Comparison of ENCODE assay signal across 1 cellular context in genomic region chr17:41959336-41960095, GRCh38.
TF ChIP-seq lines count a peak whose summit lies in the region.

No MANE protein-coding gene starts in this region.

TF ChIP-seq in HepG2, 621 proteins besides CTCF, POLR2A, EP300 and RAD21 (continued from another document and continues in another):
- TF ChIP-seq ZBTB2 (CRISPR knock-in tag; IDR thresholded peaks at IDR 0.05; ENCODE audit: low read depth) (no peak), PBX3 (CRISPR knock-in tag; IDR thresholded peaks at IDR 0.05; ENCODE audit: borderline replicate concordance) (no peak), ZNF543 (CRISPR knock-in tag; IDR thresholded peaks at IDR 0.05) (0 out of 2 replicates have a peak, but pooled peaks have one; percentile 12), PLRG1 (conservative IDR thresholded peaks at IDR 0.05) (no peak), CSRNP1 (CRISPR knock-in tag; IDR thresholded peaks at IDR 0.05) (peak; percentile 61), RARG (CRISPR knock-in tag; IDR thresholded peaks at IDR 0.05; ENCODE audit: low read depth) (no peak), GPBP1L1 (CRISPR knock-in tag; IDR thresholded peaks at IDR 0.05) (no peak), ZNF790 (CRISPR knock-in tag; IDR thresholded peaks at IDR 0.05; ENCODE audit: borderline replicate concordance) (no peak), ZNF264 (CRISPR knock-in tag; IDR thresholded peaks at IDR 0.05) (no peak), KLF11 (CRISPR knock-in tag; IDR thresholded peaks at IDR 0.05) (no peak), ZNF451 (CRISPR knock-in tag; IDR thresholded peaks at IDR 0.05) (no peak; the same call in 1 of the 2 replicates), ZNF546 (CRISPR knock-in tag; conservative IDR thresholded peaks at IDR 0.05) (peak; percentile 65; the same call in 1 of the 2 replicates), ZNF460 (CRISPR knock-in tag; IDR thresholded peaks at IDR 0.05; ENCODE audit: borderline replicate concordance) (no peak), ZNF350 (CRISPR knock-in tag; IDR thresholded peaks at IDR 0.05; ENCODE audit: borderline replicate concordance, low read depth) (peak; percentile 56; the same call in 1 of the 2 replicates), ZBTB34 (CRISPR knock-in tag; IDR thresholded peaks at IDR 0.05) (no peak), TCF7L2 (IDR thresholded peaks at IDR 0.05; ENCODE audit: low read depth, low read length) (no peak), ARNTL (CRISPR knock-in tag; IDR thresholded peaks at IDR 0.05) (no peak), RFXAP (CRISPR knock-in tag; IDR thresholded peaks at IDR 0.05; ENCODE audit: borderline replicate concordance) (peak; percentile 32; the same call in 1 of the 2 replicates), ZFP91 (CRISPR knock-in tag; IDR thresholded peaks at IDR 0.05; ENCODE audit: borderline replicate concordance) (peak; percentile 87), DNMT3B (CRISPR knock-in tag; conservative IDR thresholded peaks at IDR 0.05) (no peak), MATR3 (CRISPR knock-in tag; IDR thresholded peaks at IDR 0.05) (no peak), ZNF589 (CRISPR knock-in tag; conservative IDR thresholded peaks at IDR 0.05) (no peak; the same call in 1 of the 2 replicates), E2F2 (CRISPR knock-in tag; IDR thresholded peaks at IDR 0.05; ENCODE audit: borderline replicate concordance) (peak; percentile 2; the same call in 1 of the 2 replicates), ZNF431 (CRISPR knock-in tag; IDR thresholded peaks at IDR 0.05; ENCODE audit: borderline replicate concordance, low read depth) (no peak), RORA (CRISPR knock-in tag; IDR thresholded peaks at IDR 0.05) (no peak), ZBED4 (CRISPR knock-in tag; IDR thresholded peaks at IDR 0.05; ENCODE audit: borderline replicate concordance) (no peak), NR0B2 (CRISPR knock-in tag; IDR thresholded peaks at IDR 0.05) (no peak), MIXL1 (CRISPR knock-in tag; IDR thresholded peaks at IDR 0.05) (peak; percentile 16; the same call in 1 of the 2 replicates), HNF4G (IDR thresholded peaks at IDR 0.05; ENCODE audit: borderline replicate concordance, low read depth, low read length) (no peak), HNF4G (CRISPR knock-in tag; IDR thresholded peaks at IDR 0.05; ENCODE audit: borderline replicate concordance, low read depth) (no peak), GATAD1 (CRISPR knock-in tag; IDR thresholded peaks at IDR 0.05) (peak; percentile 70; the same call in 1 of the 2 replicates), ZFP36L2 (CRISPR knock-in tag; IDR thresholded peaks at IDR 0.05) (no peak), ZNF281 (CRISPR knock-in tag; IDR thresholded peaks at IDR 0.05; ENCODE audit: borderline replicate concordance) (no peak), ZFP82 (CRISPR knock-in tag; IDR thresholded peaks at IDR 0.05; ENCODE audit: borderline replicate concordance) (no peak), SP4 (CRISPR knock-in tag; IDR thresholded peaks at IDR 0.05) (peak; percentile 64; the same call in 1 of the 2 replicates), ZSCAN12 (CRISPR knock-in tag; IDR thresholded peaks at IDR 0.05) (no peak), ZNF556 (CRISPR knock-in tag; IDR thresholded peaks at IDR 0.05; ENCODE audit: borderline replicate concordance) (peak; percentile 55; the same call in 1 of the 2 replicates), ZNF766 (CRISPR knock-in tag; IDR thresholded peaks at IDR 0.05; ENCODE audit: borderline replicate concordance) (0 out of 2 replicates have a peak, but pooled peaks have one; percentile 39), FOXO1 (CRISPR knock-in tag; IDR thresholded peaks at IDR 0.05) (peak; percentile 11; the same call in 1 of the 2 replicates), ZNF484 (CRISPR knock-in tag; IDR thresholded peaks at IDR 0.05; ENCODE audit: borderline replicate concordance, low read depth) (no peak), TEAD3 (CRISPR knock-in tag; optimal IDR thresholded peaks at IDR 0.05; ENCODE audit: borderline replicate concordance) (peak; percentile 71), ZNF251 (CRISPR knock-in tag; IDR thresholded peaks at IDR 0.05) (no peak), ZNF317 (CRISPR knock-in tag; IDR thresholded peaks at IDR 0.05) (no peak), TBL1XR1 (IDR thresholded peaks at IDR 0.05; ENCODE audit: borderline replicate concordance, low read length, partially characterized antibody) (no peak), ARHGAP35 (CRISPR knock-in tag; IDR thresholded peaks at IDR 0.05; ENCODE audit: borderline replicate concordance) (peak; percentile 61; the same call in 1 of the 2 replicates)
